In the genomic region with DNA sequence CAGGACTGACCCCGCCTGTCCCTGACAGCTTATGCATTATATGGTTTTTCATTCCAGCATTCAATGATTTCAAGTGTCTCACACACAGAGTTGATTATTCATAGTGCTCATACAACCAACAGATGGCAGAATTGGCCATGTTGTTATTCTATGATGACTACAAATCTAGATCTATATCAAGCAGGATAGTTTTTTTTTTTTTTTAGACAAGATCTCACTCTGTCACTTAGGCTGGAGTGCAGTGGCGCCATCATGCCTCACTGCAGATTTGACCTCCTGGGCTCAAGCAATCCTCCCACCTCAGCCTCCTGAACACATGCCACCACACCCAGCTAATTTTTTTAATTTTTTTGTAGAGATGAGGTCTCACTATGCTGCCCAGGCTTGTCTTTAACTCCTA, we compare ENCODE assay signal across 9 cellular contexts. TPM values are rescaled to one million over a fixed set of nuclear protein-coding genes. Genes with fewer than 3 reads are reported as not detected.
A peak's percentile ranks its signal among the peaks of the same experiment; 100 is the strongest.
DNase-seq lines count a peak whose midpoint lies in the region; ATAC-seq and TF ChIP-seq lines count a peak whose summit lies in the region.
"Had no signal": no experiment of that assay in that cellular context is flagged by ENCODE, and none has a peak within 500 bp of the region (broad histone marks: within the 10 kb centered on the region; RNA-seq: fewer than 3 reads in every experiment).

No MANE protein-coding gene starts in this region.

- H3K9me3 ChIP-seq in fibroblast of lung (ENCODE audit: control insufficient read depth, insufficient read depth, low read depth, low read length) (no peaks in the 10 kb centered on the region), testis (no peaks in the 10 kb centered on the region)
- H3K9me3 ChIP-seq: Caco-2 had no signal

- H3K4me3 ChIP-seq in fibroblast of lung (replicated peaks in 1 of 4; ENCODE audit: control extremely low read depth in 1 of 4, insufficient read depth in 1 of 4, low read depth in 3 of 4, low read length in 4 of 4), result no peak overlapping the region
- H3K4me3 ChIP-seq in testis, result no peak overlapping the region

- CTCF ChIA-PET in RWPE1 (lab: Yijun Ruan, JAX), result interaction anchor here (0.6 to 1.1 kb wide), 9 partner anchors 11 to 820 kb away, joined by 3 to 6 read pairs (median 3); no protein-coding TSS in a partner anchor

- no peaks in the 10 kb centered on the region for H3K79me2 ChIP-seq in fibroblast of lung (ENCODE audit: control insufficient read depth, insufficient read depth, low read length)

- no peak overlapping the region for H3K27ac ChIP-seq in RWPE1
- H3K27ac ChIP-seq in fibroblast of lung (ENCODE audit: insufficient read depth, low read length), result no peak overlapping the region
- no peak overlapping the region for H3K27ac ChIP-seq in testis

- intact Hi-C loops in testis (cut with DNase I; ENCODE audit: low total_unique reads), result no loop called here

- no peak for TF ChIP-seq POLR2A in testis (IDR thresholded peaks at IDR 0.05)

- peak; percentile 63 for ATAC-seq in stimulated activated naive CD8-positive, alpha-beta T cell treated with anti-CD3 and anti-CD28 coated beads, Interleukin-15, Interleukin-2, amounts not matched to agents 100 U/mL and 50 U/mL, for 24 hours

- H3K4me2 ChIP-seq in fibroblast of lung (ENCODE audit: extremely low read depth, insufficient read depth, low read length), result no peak overlapping the region

- no peak overlapping the region for H3K9ac ChIP-seq in fibroblast of lung (ENCODE audit: insufficient read depth, low read length)

- no peak overlapping the region for H2AFZ ChIP-seq in fibroblast of lung (ENCODE audit: low read length)

- DNase-seq in NCI-H2029 (lab: John Stamatoyannopoulos, UW) (peak; percentile 38), NCI-H2029 treated with DMSO at 0.1 percent for 48 hours (lab: John Stamatoyannopoulos, UW) (no peak), HT-29 (ENCODE audit: low spot score) (peak; percentile 62), RWPE1 (ENCODE audit: low spot score) (peak; percentile 46), fibroblast of lung (ENCODE audit: low read depth in 2 of 2) (peak; percentile 56 to 70), testis (no peak), germinal center (ENCODE audit: low spot score) (no peak)
- peak; percentile 32 for DNase-seq in stimulated activated naive CD8-positive, alpha-beta T cell treated with anti-CD3 and anti-CD28 coated beads, Interleukin-15, Interleukin-2, amounts not matched to agents 100 U/mL and 50 U/mL, for 24 hours

- no peaks in the 10 kb centered on the region for H3K27me3 ChIP-seq in fibroblast of lung (ENCODE audit: control insufficient read depth, insufficient read depth, low read length)
- H3K27me3 ChIP-seq in testis, result no peaks in the 10 kb centered on the region

- H3K4me1 ChIP-seq in fibroblast of lung (ENCODE audit: control insufficient read depth, extremely low read depth, insufficient read depth, low read length), result no peaks in the 10 kb centered on the region
- H3K4me1 ChIP-seq in testis, result no peaks in the 10 kb centered on the region
- H3K4me1 ChIP-seq: Caco-2 had no signal

- H4K20me1 ChIP-seq in fibroblast of lung (ENCODE audit: control insufficient read depth, extremely low read depth, insufficient read depth, low read length), result no peaks in the 10 kb centered on the region

- POLR2A ChIA-PET in RWPE1 (lab: Yijun Ruan, JAX; ENCODE audit: low non-redundant PET), result no interaction called here

- H3K36me3 ChIP-seq in fibroblast of lung (ENCODE audit: control insufficient read depth, insufficient read depth, low read length) (no peaks in the 10 kb centered on the region), testis (ENCODE audit: low read depth, missing control alignments) (no peaks in the 10 kb centered on the region)

- TF ChIP-seq CTCF in RWPE1 (conservative IDR thresholded peaks at IDR 0.05; ENCODE audit: low read depth) (peak; percentile 42), fibroblast of lung (conservative IDR thresholded peaks at IDR 0.05 in 1 of 2, IDR thresholded peaks at IDR 0.05 in 1 of 2; ENCODE audit: low read depth in 1 of 2, low read length in 2 of 2) (peak; percentile 19 to 49), testis (IDR thresholded peaks at IDR 0.05) (no peak)

- WGBS in testis, 2 donors, result 91 to 98% methylated on average over 2 of the region's 2 CpGs

RNA-seq across cellular contexts. Expression of a gene that starts 40.1 kb away (rescaled TPM):
- 16.7 and 17.0 TPM in 2 replicates for total RNA-seq in HT-29 (2014; rRNA removed; shearing (Covaris generic))
- total RNA-seq in fibroblast of lung (28.8 and 41.0 TPM in 2 replicates), testis (10 to 100 TPM; 41.1 to 46.1 TPM)
- polyA plus RNA-seq in fibroblast of lung (40.0 and 58.1 TPM in 2 replicates), testis (ENCODE audit: insufficient read depth, low read depth, low replicate concordance) (20.8 TPM)
- polyA plus RNA-seq in fibroblast of lung (2012), result 21.9 and 30.3 TPM in 2 replicates
- 16.8 and 22.9 TPM in 2 replicates for polyA minus RNA-seq in fibroblast of lung (ENCODE audit: low replicate concordance)

Comparison
In these comparisons a context has a peak if more than half of its experiments do, and no peak if none do; other contexts are left out.
1. DNase-seq: peak in NCI-H2029 (single experiment), HT-29 (single experiment), RWPE1 (single experiment), fibroblast of lung (2 of 2) and stimulated activated naive CD8-positive, alpha-beta T cell treated with anti-CD3 and anti-CD28 coated beads, Interleukin-15, Interleukin-2, amounts not matched to agents 100 U/mL and 50 U/mL, for 24 hours (single experiment); none in NCI-H2029 treated with DMSO at 0.1 percent for 48 hours (single experiment), testis (single experiment) and germinal center (single experiment).
2. CTCF ChIP-seq: peak in RWPE1 (single experiment) and fibroblast of lung (2 of 2); none in testis (0 of 3).